ENCODE assay signal across 8 cellular contexts in genomic region chr19:19822148-19822429, GRCh38. TPM values are rescaled to one million over a fixed set of nuclear protein-coding genes. Genes with fewer than 3 reads are reported as not detected.
DNase-seq lines count a peak whose midpoint lies in the region; ATAC-seq and TF ChIP-seq lines count a peak whose summit lies in the region.

No MANE protein-coding gene starts in this region.

- H3K27ac Mint-ChIP-seq in progenitor cell of endocrine pancreas = no peak overlapping the region

- TF ChIP-seq CTCF in GM12864 (IDR thresholded peaks at IDR 0.05; ENCODE audit: low read depth, low read length, missing control alignments) (no peak), esophagus squamous epithelium (IDR thresholded peaks at IDR 0.05) (no peak), progenitor cell of endocrine pancreas (IDR thresholded peaks at IDR 0.05; ENCODE audit: unreplicated experiment) (no peak)

- H3K9me3 ChIP-seq in SK-N-MC (ENCODE audit: low read depth, low read length) = peaks cover 8% of the 10 kb centered on the region; the same call in 1 of the 2 replicates
- peaks cover 0 to 41% (median 6%) of the 10 kb centered on the region in 3 donors for H3K9me3 ChIP-seq in esophagus squamous epithelium

- H3K36me3 Mint-ChIP-seq in progenitor cell of endocrine pancreas (ENCODE audit: insufficient read depth) = peaks cover 33% of the 10 kb centered on the region

- H3K9ac ChIP-seq in SK-N-MC (ENCODE audit: insufficient read length) = no peak overlapping the region

- H3K9me3 Mint-ChIP-seq in progenitor cell of endocrine pancreas (ENCODE audit: low read depth) = peaks cover 23% of the 10 kb centered on the region

- H3K4me3 ChIP-seq in GM12864 (ENCODE audit: low read depth, low read length) = peak overlapping the region; percentile 76
- H3K4me3 ChIP-seq in SK-N-MC = peak overlapping the region; percentile 87
- peak overlapping the region; percentile 55 to 87 (median 76) for H3K4me3 ChIP-seq in esophagus squamous epithelium

- no peak for ATAC-seq in HG02588 (IDR thresholded peaks at IDR 0.05; ENCODE audit: unreplicated experiment)

- no peaks in the 10 kb centered on the region for H3K27me3 Mint-ChIP-seq in progenitor cell of endocrine pancreas

- no peaks in the 10 kb centered on the region for H3K27me3 ChIP-seq in esophagus squamous epithelium

- no peak for DNase-seq in GM12864 (ENCODE audit: low read depth)
- no peak for DNase-seq in SK-N-MC (ENCODE audit: low read depth, low spot score)
- DNase-seq in esophagus squamous epithelium (lab: John Stamatoyannopoulos, UW) = no peak
- no peak for DNase-seq in progenitor cell of endocrine pancreas (ENCODE audit: low spot score, unreplicated experiment)
- no peak for DNase-seq in KBM-7
- DNase-seq in cortex of kidney (lab: John Stamatoyannopoulos, UW) = no peak
- no peak for DNase-seq in NCI-H2029 (lab: John Stamatoyannopoulos, UW)

- TF ChIP-seq POLR2A in esophagus squamous epithelium (IDR thresholded peaks at IDR 0.05) = no peak

- H3K4me3 Mint-ChIP-seq in progenitor cell of endocrine pancreas (ENCODE audit: low read depth) = peak overlapping the region; percentile 96

- peaks cover 7 to 30% (median 10%) of the 10 kb centered on the region in 3 donors for H3K4me1 ChIP-seq in esophagus squamous epithelium

- H3K36me3 ChIP-seq in SK-N-MC (ENCODE audit: insufficient read depth, low read length) (peaks cover 19% of the 10 kb centered on the region), esophagus squamous epithelium (peaks cover 0 to 27% (median 0%) of the 10 kb centered on the region in 3 donors)

- H3K27ac ChIP-seq in SK-N-MC (peak overlapping the region; percentile 31; the same call in 1 of the 2 replicates), esophagus squamous epithelium (peak overlapping the region; percentile 69 to 94 (median 92))

- H3K4me1 Mint-ChIP-seq in progenitor cell of endocrine pancreas (ENCODE audit: low read depth) = peaks cover 3% of the 10 kb centered on the region

- intact Hi-C loops in esophagus squamous epithelium (cut with DNase I) = loop anchor here (5.0 kb wide), 1 partner anchor 80 kb away; the partner anchor contains the start of gene ZNF93

- in situ Hi-C loops in KBM-7 (cut with MboI; ENCODE audit: low pct_unique_long_range_greater_than_20kb, low sequenced_read_pairs) = no loop called here

- WGBS in esophagus squamous epithelium, 2 donors = 26 to 28% methylated on average over 5 of the region's 6 CpGs

RNA-seq across cellular contexts. Expression of gene ZNF506, which starts 0.5 kb away (rescaled TPM):
- total RNA-seq in esophagus squamous epithelium (10 to 100 TPM; 12.1 to 24.0 (median 17.8) TPM), progenitor cell of endocrine pancreas (18.6 and 22.0 TPM in 2 replicates)

RNA-seq across cellular contexts. Expression of gene ZNF253, which starts 43.6 kb away (rescaled TPM):
- total RNA-seq in esophagus squamous epithelium (1 to 10 TPM in 3 of 4 donors, under 1 TPM in 1; 0.95 to 4.5 (median 2.7) TPM), progenitor cell of endocrine pancreas (50.0 and 59.4 TPM in 2 replicates)
